ENCODE assay signal across 1 cellular context in genomic region chr18:21669736-21670135, GRCh38.
TF ChIP-seq lines count a peak whose summit lies in the region.

No MANE protein-coding gene starts in this region.

TF ChIP-seq in GM23338, 12 proteins besides CTCF, POLR2A, EP300 and RAD21 (continued from another document):
- TF ChIP-seq, protein P1, sequence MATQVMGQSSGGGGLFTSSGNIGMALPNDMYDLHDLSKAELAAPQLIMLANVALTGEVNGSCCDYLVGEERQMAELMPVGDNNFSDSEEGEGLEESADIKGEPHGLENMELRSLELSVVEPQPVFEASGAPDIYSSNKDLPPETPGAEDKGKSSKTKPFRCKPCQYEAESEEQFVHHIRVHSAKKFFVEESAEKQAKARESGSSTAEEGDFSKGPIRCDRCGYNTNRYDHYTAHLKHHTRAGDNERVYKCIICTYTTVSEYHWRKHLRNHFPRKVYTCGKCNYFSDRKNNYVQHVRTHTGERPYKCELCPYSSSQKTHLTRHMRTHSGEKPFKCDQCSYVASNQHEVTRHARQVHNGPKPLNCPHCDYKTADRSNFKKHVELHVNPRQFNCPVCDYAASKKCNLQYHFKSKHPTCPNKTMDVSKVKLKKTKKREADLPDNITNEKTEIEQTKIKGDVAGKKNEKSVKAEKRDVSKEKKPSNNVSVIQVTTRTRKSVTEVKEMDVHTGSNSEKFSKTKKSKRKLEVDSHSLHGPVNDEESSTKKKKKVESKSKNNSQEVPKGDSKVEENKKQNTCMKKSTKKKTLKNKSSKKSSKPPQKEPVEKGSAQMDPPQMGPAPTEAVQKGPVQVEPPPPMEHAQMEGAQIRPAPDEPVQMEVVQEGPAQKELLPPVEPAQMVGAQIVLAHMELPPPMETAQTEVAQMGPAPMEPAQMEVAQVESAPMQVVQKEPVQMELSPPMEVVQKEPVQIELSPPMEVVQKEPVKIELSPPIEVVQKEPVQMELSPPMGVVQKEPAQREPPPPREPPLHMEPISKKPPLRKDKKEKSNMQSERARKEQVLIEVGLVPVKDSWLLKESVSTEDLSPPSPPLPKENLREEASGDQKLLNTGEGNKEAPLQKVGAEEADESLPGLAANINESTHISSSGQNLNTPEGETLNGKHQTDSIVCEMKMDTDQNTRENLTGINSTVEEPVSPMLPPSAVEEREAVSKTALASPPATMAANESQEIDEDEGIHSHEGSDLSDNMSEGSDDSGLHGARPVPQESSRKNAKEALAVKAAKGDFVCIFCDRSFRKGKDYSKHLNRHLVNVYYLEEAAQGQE (IDR thresholded peaks at IDR 0.05; ENCODE audit: unreplicated experiment): no peak
- TF ChIP-seq ZNF114 (CRISPR knock-in tag; IDR thresholded peaks at IDR 0.05): no peak
